ENCODE assay signal across 15 cellular contexts in the genomic region with DNA sequence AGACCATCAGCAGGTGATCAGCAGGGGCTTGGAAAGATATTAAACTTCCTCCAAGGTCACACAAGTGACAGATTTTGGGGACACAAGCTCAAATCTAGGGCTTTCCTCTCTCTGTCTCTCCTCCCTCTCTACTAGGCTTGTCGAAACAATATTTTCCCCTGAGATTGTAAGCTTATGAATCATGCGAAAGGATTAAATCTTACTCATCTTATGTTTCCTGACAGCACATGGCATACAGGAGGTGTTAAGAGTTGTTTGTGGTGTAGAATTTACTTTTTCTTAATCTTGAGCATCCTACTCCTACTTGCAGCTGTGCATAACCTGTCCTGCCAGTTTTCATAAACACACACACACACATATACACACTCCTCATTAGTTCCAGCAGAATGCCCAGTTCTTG.
DNase-seq lines count a peak whose midpoint lies in the region; ATAC-seq, FAIRE-seq and TF ChIP-seq lines count a peak whose summit lies in the region.
"Had no signal": no experiment of that assay in that cellular context is flagged by ENCODE, and none has a peak within 500 bp of the region (broad histone marks: within the 10 kb centered on the region; RNA-seq: fewer than 3 reads in every experiment).

No MANE protein-coding gene starts in this region.

- TF ChIP-seq CTCF in RWPE1 (conservative IDR thresholded peaks at IDR 0.05; ENCODE audit: low read depth) (no peak), retinal pigment epithelial cell (conservative IDR thresholded peaks at IDR 0.05; ENCODE audit: low read depth, low read length) (no peak)

- CTCF ChIA-PET in RWPE1 (lab: Yijun Ruan, JAX), result no interaction called here

- H3K36me3 Mint-ChIP-seq in activated T-cell treated with anti-CD3 and anti-CD28 coated beads, Interleukin-2, amount 50 U/mL, for 4 hours (ENCODE audit: insufficient read depth), result no peaks in the 10 kb centered on the region

- no peak for DNase-seq in H54 (ENCODE audit: insufficient read length, low spot score)
- DNase-seq in RWPE1 (ENCODE audit: low spot score), result peak; percentile 50
- DNase-seq in retinal pigment epithelial cell (ENCODE audit: low read depth), result peak; percentile 62
- DNase-seq in activated T-cell treated with anti-CD3 and anti-CD28 coated beads, Interleukin-2, amount 50 U/mL, for 4 hours, result no peak
- no peak for DNase-seq in GM19238 (ENCODE audit: insufficient read length, low spot score)
- no peak for DNase-seq in NCI-H345 treated with DMSO at 0.1 percent for 48 hours (lab: John Stamatoyannopoulos, UW; ENCODE audit: unreplicated experiment)
- DNase-seq: activated naive CD8-positive, alpha-beta T cell treated with anti-CD3 and anti-CD28 coated beads for 36 hours; colonic mucosa; heart right ventricle; NCI-H1105 treated with DMSO at 0.1 percent for 48 hours; NCI-H774 had no signal

- no peak overlapping the region for H3K4me3 Mint-ChIP-seq in activated T-cell treated with anti-CD3 and anti-CD28 coated beads, Interleukin-2, amount 50 U/mL, for 4 hours
- H3K4me3 Mint-ChIP-seq: activated naive CD8-positive, alpha-beta T cell treated with anti-CD3 and anti-CD28 coated beads for 36 hours had no signal

- peaks cover 19% of the 10 kb centered on the region for H3K9me3 Mint-ChIP-seq in activated T-cell treated with anti-CD3 and anti-CD28 coated beads, Interleukin-2, amount 50 U/mL, for 4 hours

- H3K4me3 ChIP-seq in retinal pigment epithelial cell (ENCODE audit: low read length), result no peak overlapping the region
- H3K4me3 ChIP-seq: colonic mucosa, heart right ventricle, thoracic aorta had no signal

- ATAC-seq in esophagus mucosa, result peak; percentile 98
- no peak for ATAC-seq in activated T-cell treated with anti-CD3 and anti-CD28 coated beads, Interleukin-2, amount 50 U/mL, for 4 hours
- no peak for ATAC-seq in HG03565 (IDR thresholded peaks at IDR 0.05; ENCODE audit: unreplicated experiment)
- ATAC-seq: left lobe of liver had no signal

- peak; percentile 98 for FAIRE-seq in H54 (lab: Jason Lieb, UNC)

- no peak overlapping the region for H3K27ac ChIP-seq in RWPE1
- H3K27ac ChIP-seq: colonic mucosa, heart right ventricle, thoracic aorta had no signal

- no peaks in the 10 kb centered on the region for H3K4me1 Mint-ChIP-seq in activated T-cell treated with anti-CD3 and anti-CD28 coated beads, Interleukin-2, amount 50 U/mL, for 4 hours (ENCODE audit: low read depth)
- H3K4me1 Mint-ChIP-seq: activated naive CD8-positive, alpha-beta T cell treated with anti-CD3 and anti-CD28 coated beads for 36 hours had no signal

- TF ChIP-seq POLR2A in H54 (IDR thresholded peaks at IDR 0.05; ENCODE audit: low read depth, low read length), result no peak

- H3K27me3 Mint-ChIP-seq in activated T-cell treated with anti-CD3 and anti-CD28 coated beads, Interleukin-2, amount 50 U/mL, for 4 hours (ENCODE audit: low read depth), result no peaks in the 10 kb centered on the region
- H3K27me3 Mint-ChIP-seq: activated naive CD8-positive, alpha-beta T cell treated with anti-CD3 and anti-CD28 coated beads for 36 hours had no signal

- POLR2A ChIA-PET in RWPE1 (lab: Yijun Ruan, JAX; ENCODE audit: low non-redundant PET), result interaction anchor here (0.7 kb wide), 1 partner anchor 674 kb away, joined by 3 read pairs; no protein-coding TSS in a partner anchor

Comparison
In these comparisons a context has a peak if more than half of its experiments do, and no peak if none do; other contexts are left out.
1. DNase-seq: peak in RWPE1 (single experiment) and retinal pigment epithelial cell (single experiment); none in H54 (single experiment), activated T-cell treated with anti-CD3 and anti-CD28 coated beads, Interleukin-2, amount 50 U/mL, for 4 hours (single experiment), GM19238 (single experiment) and NCI-H345 treated with DMSO at 0.1 percent for 48 hours (single experiment).